16 cellular contexts compared by ENCODE assay signal in the genomic region with DNA sequence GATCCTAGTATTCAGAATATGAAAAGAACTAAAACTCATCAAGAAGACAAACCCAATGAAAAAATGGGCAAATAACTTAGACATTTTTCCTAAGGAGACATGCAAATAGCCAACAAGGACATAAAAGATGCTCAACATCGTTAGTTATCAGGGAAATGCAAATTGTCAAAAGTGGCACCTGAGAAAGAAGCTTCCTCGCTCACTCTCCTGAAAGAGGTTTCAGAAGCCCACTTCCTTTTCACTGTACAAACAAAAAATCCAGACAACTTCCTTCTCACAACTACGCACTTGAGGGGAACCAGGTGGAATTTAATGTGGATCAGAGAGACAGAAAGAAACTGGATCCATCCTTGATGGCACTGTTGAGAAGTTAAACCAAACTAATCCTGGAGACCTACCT. TPM values are rescaled to one million over a fixed set of nuclear protein-coding genes. Genes with fewer than 3 reads are reported as not detected.
A peak's percentile ranks its signal among the peaks of the same experiment; 100 is the strongest.
DNase-seq lines count a peak whose midpoint lies in the region; ATAC-seq and TF ChIP-seq lines count a peak whose summit lies in the region.
"Had no signal": no experiment of that assay in that cellular context is flagged by ENCODE, and none has a peak within 500 bp of the region (broad histone marks: within the 10 kb centered on the region; RNA-seq: fewer than 3 reads in every experiment).

No MANE protein-coding gene starts in this region.

- H3K36me3 Mint-ChIP-seq in activated T-cell treated with anti-CD3 and anti-CD28 coated beads, Interleukin-2, amount 50 U/mL, for 72 hours (ENCODE audit: insufficient read depth in 2 of 2): peaks cover 1 to 5% of the 10 kb centered on the region in 2 donors
- no peaks in the 10 kb centered on the region for H3K36me3 Mint-ChIP-seq in immature natural killer cell

- H3K36me3 ChIP-seq in OCI-LY7 (ENCODE audit: insufficient read depth, low read length): peaks cover 9% of the 10 kb centered on the region; the same call in 1 of the 2 replicates
- H3K36me3 ChIP-seq: upper lobe of right lung had no signal

- H4K20me1 ChIP-seq in OCI-LY7 (ENCODE audit: insufficient read depth, low read length): peaks cover 20% of the 10 kb centered on the region; the same call in 1 of the 2 replicates

- peaks cover 24% of the 10 kb centered on the region for H3K4me1 ChIP-seq in OCI-LY7 (ENCODE audit: insufficient read depth, low read length, poor library complexity, severe bottlenecking)
- H3K4me1 ChIP-seq: Caco-2, upper lobe of right lung had no signal

- DNase-seq in activated T-cell treated with anti-CD3 and anti-CD28 coated beads, Interleukin-2, amount 50 U/mL, for 72 hours: no peak
- no peak for DNase-seq in activated T-cell treated with anti-CD3 and anti-CD28 coated beads, Interleukin-2, amount 50 U/mL, for 48 hours
- DNase-seq in OCI-LY7 (ENCODE audit: low spot score) (peak; percentile 59), immature natural killer cell (no peak), left ventricle myocardium superior (no peak), GF-D8 (lab: John Stamatoyannopoulos, UW) (no peak)
- no peak for DNase-seq in stimulated activated naive CD8-positive, alpha-beta T cell treated with anti-CD3 and anti-CD28 coated beads, Interleukin-15, amount 100 ng/mL, for 72 hours
- DNase-seq: Caco-2, left cardiac atrium, NCI-H345, posterior cingulate gyrus, SIG-M5, T-helper 2 cell, upper lobe of right lung had no signal

- no peaks in the 10 kb centered on the region for H3K9me3 ChIP-seq in OCI-LY7 (ENCODE audit: low read length)
- H3K9me3 ChIP-seq: Caco-2, upper lobe of right lung had no signal

- peaks cover 85% of the 10 kb centered on the region for H3K79me2 ChIP-seq in OCI-LY7 (ENCODE audit: insufficient read depth, low read depth, low read length)

- peak overlapping the region; percentile 62 for H3K27ac ChIP-seq in OCI-LY7 (ENCODE audit: low read depth, low read length, poor library complexity, severe bottlenecking)
- H3K27ac ChIP-seq: upper lobe of right lung had no signal

- ATAC-seq in activated T-cell treated with anti-CD3 and anti-CD28 coated beads, Interleukin-2, amount 50 U/mL, for 72 hours (replicated peaks in 1 of 2): no peak
- ATAC-seq in stimulated activated naive CD8-positive, alpha-beta T cell treated with anti-CD3 and anti-CD28 coated beads, Interleukin-15, amount 100 ng/mL, for 72 hours: no peak
- ATAC-seq in GM18517 (IDR thresholded peaks at IDR 0.05; ENCODE audit: unreplicated experiment) (no peak), left ventricle myocardium superior (no peak)
- ATAC-seq: left cardiac atrium, upper lobe of right lung had no signal

- no peaks in the 10 kb centered on the region for H3K9me3 Mint-ChIP-seq in activated T-cell treated with anti-CD3 and anti-CD28 coated beads, Interleukin-2, amount 50 U/mL, for 72 hours
- no peaks in the 10 kb centered on the region for H3K9me3 Mint-ChIP-seq in immature natural killer cell
- no peaks in the 10 kb centered on the region for H3K9me3 Mint-ChIP-seq in stimulated activated naive CD8-positive, alpha-beta T cell treated with anti-CD3 and anti-CD28 coated beads, Interleukin-15, amount 100 ng/mL, for 72 hours

- H3K4me3 Mint-ChIP-seq in activated T-cell treated with anti-CD3 and anti-CD28 coated beads, Interleukin-2, amount 50 U/mL, for 72 hours: peak overlapping the region; percentile 29 to 96
- peak overlapping the region in 3 of 5 donors; percentile 27 to 50 (median 38) for H3K4me3 Mint-ChIP-seq in immature natural killer cell
- peak overlapping the region; percentile 60 to 70 for H3K4me3 Mint-ChIP-seq in stimulated activated naive CD8-positive, alpha-beta T cell treated with anti-CD3 and anti-CD28 coated beads, Interleukin-15, amount 100 ng/mL, for 72 hours

- peak overlapping the region; percentile 14 for H3K27ac Mint-ChIP-seq in activated T-cell treated with anti-CD3 and anti-CD28 coated beads, Interleukin-2, amount 50 U/mL, for 72 hours
- peak overlapping the region; percentile 52 to 81 (median 64) for H3K27ac Mint-ChIP-seq in immature natural killer cell
- H3K27ac Mint-ChIP-seq in stimulated activated naive CD8-positive, alpha-beta T cell treated with anti-CD3 and anti-CD28 coated beads, Interleukin-15, amount 100 ng/mL, for 72 hours: no peak overlapping the region

- no peak for TF ChIP-seq CTCF in OCI-LY7 (conservative IDR thresholded peaks at IDR 0.05; ENCODE audit: low read length)

- no TSS peak for BruUV-seq in OCI-LY7 (replicated peaks; lab: Mats Ljungman, UMichigan)

- H3K4me3 ChIP-seq in OCI-LY7 (ENCODE audit: low read depth, low read length, poor library complexity, severe bottlenecking): peak overlapping the region; percentile 45
- H3K4me3 ChIP-seq: smooth muscle cell, upper lobe of right lung had no signal

- no peaks in the 10 kb centered on the region for H3K27me3 Mint-ChIP-seq in activated T-cell treated with anti-CD3 and anti-CD28 coated beads, Interleukin-2, amount 50 U/mL, for 72 hours (ENCODE audit: low read depth)
- peaks cover 0 to 3% (median 0%) of the 10 kb centered on the region in 3 donors for H3K27me3 Mint-ChIP-seq in immature natural killer cell (ENCODE audit: low read depth in 3 of 3)
- no peaks in the 10 kb centered on the region for H3K27me3 Mint-ChIP-seq in stimulated activated naive CD8-positive, alpha-beta T cell treated with anti-CD3 and anti-CD28 coated beads, Interleukin-15, amount 100 ng/mL, for 72 hours

- CTCF ChIA-PET in OCI-LY7 (lab: Charles Lee; ENCODE audit: unreplicated experiment): no interaction called here

- POLR2A ChIA-PET in OCI-LY7 (lab: Charles Lee): interaction anchor here (0.6 to 2.0 kb wide), 12 partner anchors 8 to 325 kb away, joined by 3 to 8 read pairs (median 4); no protein-coding TSS in a partner anchor

- intact Hi-C loops in OCI-LY7 (cut with micrococcal nuclease; ENCODE audit: unreplicated experiment) (no loop called here), left ventricle myocardium superior (cut with micrococcal nuclease) (no loop called here)

- peak overlapping the region; percentile 20; the same call in 1 of the 2 replicates for H2AFZ ChIP-seq in OCI-LY7 (ENCODE audit: low read length)

- no peaks in the 10 kb centered on the region for H3K9me2 ChIP-seq in OCI-LY7 (ENCODE audit: insufficient read depth, low read length)

- peaks cover 76% of the 10 kb centered on the region for H3K4me1 Mint-ChIP-seq in activated T-cell treated with anti-CD3 and anti-CD28 coated beads, Interleukin-2, amount 50 U/mL, for 72 hours (ENCODE audit: low read depth)
- peaks cover 72 to 93% of the 10 kb centered on the region in 2 donors for H3K4me1 Mint-ChIP-seq in immature natural killer cell
- H3K4me1 Mint-ChIP-seq in stimulated activated naive CD8-positive, alpha-beta T cell treated with anti-CD3 and anti-CD28 coated beads, Interleukin-15, amount 100 ng/mL, for 72 hours: peaks cover 72% of the 10 kb centered on the region

- H3K4me2 ChIP-seq in OCI-LY7 (ENCODE audit: low read length): peak overlapping the region; percentile 78
- H3K4me2 ChIP-seq: smooth muscle cell had no signal

RNA-seq across cellular contexts. Expression of gene KLF12, which starts 41.5 kb away (rescaled TPM):
- total RNA-seq in activated T-cell treated with anti-CD3 and anti-CD28 coated beads, Interleukin-2, amount 50 U/mL, for 72 hours: 10 to 100 TPM; 32.0 to 42.1 TPM
- 13.3 and 14.3 TPM in 2 replicates for total RNA-seq in OCI-LY7 (2014; rRNA removed; shearing (Covaris generic))
- 40.1 and 41.9 TPM in 2 replicates for total RNA-seq in OCI-LY7 (2022)
- polyA plus RNA-seq in immature natural killer cell: 10 to 100 TPM; 19.6 to 28.1 (median 21.4) TPM
- total RNA-seq in left ventricle myocardium superior: 17.4 TPM

Comparison
In these comparisons a context has a peak if more than half of its experiments do, and no peak if none do; other contexts are left out.
1. H3K27ac Mint-ChIP-seq: peak in activated T-cell treated with anti-CD3 and anti-CD28 coated beads, Interleukin-2, amount 50 U/mL, for 72 hours (single experiment) and immature natural killer cell (6 of 6); none in stimulated activated naive CD8-positive, alpha-beta T cell treated with anti-CD3 and anti-CD28 coated beads, Interleukin-15, amount 100 ng/mL, for 72 hours (0 of 2).
2. Peak in every context shown above with its lines, with median percentiles within 50 percentile points of each other: H3K4me3 Mint-ChIP-seq.